12 cellular contexts compared by ENCODE assay signal in the genomic region with DNA sequence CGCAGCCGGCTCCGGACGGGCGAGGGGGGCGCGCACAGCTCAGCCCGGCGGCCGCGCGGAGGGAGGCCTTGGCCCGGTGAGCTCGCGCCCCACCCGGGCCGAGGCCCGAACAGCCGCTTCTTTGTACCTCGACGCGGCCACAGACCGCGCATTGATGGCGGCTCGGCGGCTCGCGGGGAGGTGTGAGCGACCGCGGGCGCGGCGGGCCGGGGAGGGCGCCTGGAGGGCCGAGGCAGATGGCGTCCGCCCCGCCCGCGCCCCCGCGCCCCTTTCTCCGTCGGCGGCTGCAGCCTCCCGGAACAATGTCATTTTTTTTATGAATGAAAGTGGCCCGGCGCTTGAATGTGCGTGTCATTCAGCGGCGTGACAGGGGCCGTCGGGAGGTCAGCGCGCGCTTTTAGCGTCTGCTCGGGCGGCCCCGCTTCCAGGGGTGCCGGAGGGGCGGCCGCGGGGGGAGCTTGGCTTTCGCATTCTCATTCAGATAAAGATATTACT. TPM values are rescaled to one million over a fixed set of nuclear protein-coding genes. Genes with fewer than 3 reads are reported as not detected.
A peak's percentile ranks its signal among the peaks of the same experiment; 100 is the strongest.
DNase-seq lines count a peak whose midpoint lies in the region; ATAC-seq and TF ChIP-seq lines count a peak whose summit lies in the region.
"Had no signal": no experiment of that assay in that cellular context is flagged by ENCODE, and none has a peak within 500 bp of the region (broad histone marks: within the 10 kb centered on the region; RNA-seq: fewer than 3 reads in every experiment).

No MANE protein-coding gene starts in this region.

- H3K9me3 ChIP-seq in ovary: no peaks in the 10 kb centered on the region

- 1% methylated on average over 44 to 68 of the region's 68 CpGs; no CpG with 5 or more reads in 1 of the 3 donors for WGBS in ovary, 3 donors

- H3K4me3 ChIP-seq in epithelial cell of esophagus (ENCODE audit: low read length) (peak overlapping the region; percentile 76), ovary (peak overlapping the region; percentile 34)

- no peaks in the 10 kb centered on the region for H3K36me3 ChIP-seq in ovary

- ATAC-seq in HG03521 (IDR thresholded peaks at IDR 0.05; ENCODE audit: unreplicated experiment) (no peak), GM19324 (IDR thresholded peaks at IDR 0.05; ENCODE audit: low FRiP score, unreplicated experiment) (no peak), HG03457 (IDR thresholded peaks at IDR 0.05; ENCODE audit: unreplicated experiment) (no peak)

- TF ChIP-seq CTCF in epithelial cell of esophagus (IDR thresholded peaks at IDR 0.05; ENCODE audit: insufficient read depth, low read depth, low read length, missing control alignments) (no peak), ovary (IDR thresholded peaks at IDR 0.05) (no peak)

- H3K4me1 ChIP-seq in ovary (ENCODE audit: insufficient read depth): peaks cover 9% of the 10 kb centered on the region

- peak; percentile 32 for DNase-seq in COLO668 (lab: John Stamatoyannopoulos, UW; ENCODE audit: unreplicated experiment)
- peak; percentile 68 for DNase-seq in NCI-H69 (lab: John Stamatoyannopoulos, UW)
- DNase-seq in epithelial cell of esophagus (ENCODE audit: low read depth): no peak
- DNase-seq in ovary: no peak
- no peak for DNase-seq in 8988T
- DNase-seq: effector CD8-positive, alpha-beta T cell; GDM1; NCI-H510A treated with DMSO at 0.1 percent for 48 hours had no signal

- H3K27me3 ChIP-seq in ovary: peaks cover 14% of the 10 kb centered on the region

- no peak for TF ChIP-seq EP300 in ovary (IDR thresholded peaks at IDR 0.05)

- H3K27ac ChIP-seq in ovary: no peak overlapping the region
- H3K27ac ChIP-seq: HL-60 had no signal

- intact Hi-C loops in ovary (cut with DNase I): no loop called here

- TF ChIP-seq POLR2A in ovary (IDR thresholded peaks at IDR 0.05): no peak

RNA-seq across cellular contexts. Expression of a gene that starts 1.8 kb away (rescaled TPM):
- 1 to 10 TPM in 3 of 7 donors, under 1 TPM in 4; 0.25 to 9.2 (median 0.72) TPM for total RNA-seq in ovary
- polyA plus RNA-seq in ovary: under 1 TPM; 0.12 to 0.53 TPM

Comparison
In these comparisons a context has a peak if more than half of its experiments do, and no peak if none do; other contexts are left out.
1. DNase-seq: peak in COLO668 (single experiment) and NCI-H69 (single experiment); none in epithelial cell of esophagus (single experiment), ovary (0 of 5) and 8988T (single experiment).